12 cellular contexts compared by ENCODE assay signal in genomic region chr5:61631438-61631941, GRCh38.
A peak's percentile ranks its signal among the peaks of the same experiment; 100 is the strongest.
DNase-seq lines count a peak whose midpoint lies in the region; ATAC-seq, FAIRE-seq and TF ChIP-seq lines count a peak whose summit lies in the region.
"Had no signal": no experiment of that assay in that cellular context is flagged by ENCODE, and none has a peak within 500 bp of the region (broad histone marks: within the 10 kb centered on the region; RNA-seq: fewer than 3 reads in every experiment).

No MANE protein-coding gene starts in this region.

- peak overlapping the region in 1 of 10 donors; percentile 21 for H3K4me3 ChIP-seq in heart right ventricle
- H3K4me3 ChIP-seq in ovary = no peak overlapping the region
- H3K4me3 ChIP-seq in small intestine (ENCODE audit: low read depth in 1 of 2, low read length in 2 of 2) = no peak overlapping the region

- DNase-seq in COLO829 (ENCODE audit: low spot score) (peak; percentile 73), astrocyte of the hippocampus (ENCODE audit: low read depth, low spot score) (peak; percentile 85), heart right ventricle (peak; percentile 52 to 72), ovary (peak; percentile 29 to 69 (median 38)), T-helper 9 cell (no peak), small intestine (no peak)
- DNase-seq: activated T-cell treated with anti-CD3 and anti-CD28 coated beads, Interleukin-2, amount 50 U/mL, for 72 hours; erythroblast; naive thymus-derived CD8-positive, alpha-beta T cell; NCI-H2107 had no signal

- H3K36me3 ChIP-seq in heart right ventricle (no peaks in the 10 kb centered on the region), ovary (no peaks in the 10 kb centered on the region), small intestine (ENCODE audit: control insufficient read depth in 2 of 2, insufficient read depth in 2 of 2, low read length in 2 of 2) (no peaks in the 10 kb centered on the region)

- H3K27me3 ChIP-seq in heart right ventricle = no peaks in the 10 kb centered on the region
- no peaks in the 10 kb centered on the region for H3K27me3 ChIP-seq in ovary
- H3K27me3 ChIP-seq in small intestine (ENCODE audit: control insufficient read depth in 2 of 2, insufficient read depth in 2 of 2, low read length in 2 of 2) = no peaks in the 10 kb centered on the region

- H3K27ac ChIP-seq in heart right ventricle (peak overlapping the region in 9 of 10 donors; percentile 33 to 78 (median 63)), ovary (no peak overlapping the region), small intestine (ENCODE audit: low read depth in 1 of 2, low read length in 1 of 2) (no peak overlapping the region)

- TF ChIP-seq CTCF in heart right ventricle (IDR thresholded peaks at IDR 0.05) = no peak
- TF ChIP-seq CTCF in ovary (IDR thresholded peaks at IDR 0.05) = no peak

- H3K4me1 ChIP-seq in heart right ventricle (peaks cover 0 to 22% (median 17%) of the 10 kb centered on the region in 9 donors), ovary (ENCODE audit: insufficient read depth) (no peaks in the 10 kb centered on the region), small intestine (ENCODE audit: control insufficient read depth in 2 of 2, insufficient read depth in 1 of 2, low read depth in 1 of 2, low read length in 1 of 2) (no peaks in the 10 kb centered on the region)

- no peak for FAIRE-seq in small intestine (lab: Jason Lieb, UNC)

- no peak for TF ChIP-seq EP300 in ovary (IDR thresholded peaks at IDR 0.05)

- ATAC-seq in heart right ventricle (peak; percentile 43 to 93 (median 84)), GM18858 (IDR thresholded peaks at IDR 0.05; ENCODE audit: unreplicated experiment) (no peak), GM19397 (IDR thresholded peaks at IDR 0.05; ENCODE audit: unreplicated experiment) (no peak)
- ATAC-seq: activated T-cell treated with anti-CD3 and anti-CD28 coated beads, Interleukin-2, amount 50 U/mL, for 72 hours; naive thymus-derived CD8-positive, alpha-beta T cell had no signal

- 13 to 16% methylated on average over 11 of the region's 11 CpGs for WGBS in heart right ventricle, 2 donors
- WGBS in ovary, 3 donors = 30 to 36% (median 31%) methylated on average over 11 of the region's 11 CpGs
- WGBS in small intestine, 3 donors = 48 to 77% (median 69%) methylated on average over 11 of the region's 11 CpGs

- intact Hi-C loops in heart right ventricle (cut with DNase I) = loop anchor here in 1 of 10 donors (10.0 kb wide), 1 partner anchor 227 kb away; no protein-coding TSS in a partner anchor
- intact Hi-C loops in ovary (cut with DNase I) = no loop called here

- H3K9me3 ChIP-seq in heart right ventricle (no peaks in the 10 kb centered on the region), ovary (no peaks in the 10 kb centered on the region), small intestine (ENCODE audit: control insufficient read depth, low read depth) (no peaks in the 10 kb centered on the region)

- no peak for TF ChIP-seq POLR2A in ovary (IDR thresholded peaks at IDR 0.05)

Comparison
In these comparisons a context has a peak if more than half of its experiments do, and no peak if none do; other contexts are left out.
1. DNase-seq: peak in COLO829 (single experiment), astrocyte of the hippocampus (single experiment), heart right ventricle (2 of 2) and ovary (5 of 5); none in T-helper 9 cell (single experiment) and small intestine (single experiment).
2. ATAC-seq: peak in heart right ventricle (8 of 8); none in GM18858 (single experiment) and GM19397 (single experiment).
3. H3K27ac ChIP-seq: peak in heart right ventricle (9 of 10); none in ovary (0 of 2) and small intestine (0 of 2).